In genomic region chr16:79926451-79927205, GRCh38 we compare ENCODE assay signal across 1 cellular context.
TF ChIP-seq lines count a peak whose summit lies in the region.

No MANE protein-coding gene starts in this region.

TF ChIP-seq in K562, 482 proteins besides CTCF, POLR2A, EP300 and RAD21 (continued from another document):
- TF ChIP-seq PBX2 (CRISPR knock-in tag; IDR thresholded peaks at IDR 0.05; ENCODE audit: low read depth) (no peak), PBX2 (tag; conservative IDR thresholded peaks at IDR 0.05; ENCODE audit: low read depth) (peak; percentile 60), CHAMP1 (IDR thresholded peaks at IDR 0.05) (no peak), NFE2L1 (tag; IDR thresholded peaks at IDR 0.05; ENCODE audit: borderline replicate concordance, low read depth) (no peak), ATF6 (CRISPR knock-in tag; IDR thresholded peaks at IDR 0.05) (no peak), ZFP1 (CRISPR knock-in tag; IDR thresholded peaks at IDR 0.05) (no peak), RBM25 (IDR thresholded peaks at IDR 0.05; ENCODE audit: low read depth, low read length, severe bottlenecking) (peak; percentile 87), ZBTB2 (IDR thresholded peaks at IDR 0.05) (no peak), NCOA6 (IDR thresholded peaks at IDR 0.05) (no peak), ZFP36 (IDR thresholded peaks at IDR 0.05; ENCODE audit: low read depth, low read length, partially characterized antibody) (peak; percentile 62), EGR1 (conservative IDR thresholded peaks at IDR 0.05) (no peak), RFX5 (IDR thresholded peaks at IDR 0.05; ENCODE audit: low read depth, low read length) (no peak)
